1 cellular context compared by ENCODE assay signal in genomic region chr13:104984296-104984818, GRCh38.
TF ChIP-seq lines count a peak whose summit lies in the region.

No MANE protein-coding gene starts in this region.

TF ChIP-seq in GM12878, 131 proteins besides CTCF, POLR2A, EP300 and RAD21 (continued from another document and continues in another):
- TF ChIP-seq, protein P1, sequence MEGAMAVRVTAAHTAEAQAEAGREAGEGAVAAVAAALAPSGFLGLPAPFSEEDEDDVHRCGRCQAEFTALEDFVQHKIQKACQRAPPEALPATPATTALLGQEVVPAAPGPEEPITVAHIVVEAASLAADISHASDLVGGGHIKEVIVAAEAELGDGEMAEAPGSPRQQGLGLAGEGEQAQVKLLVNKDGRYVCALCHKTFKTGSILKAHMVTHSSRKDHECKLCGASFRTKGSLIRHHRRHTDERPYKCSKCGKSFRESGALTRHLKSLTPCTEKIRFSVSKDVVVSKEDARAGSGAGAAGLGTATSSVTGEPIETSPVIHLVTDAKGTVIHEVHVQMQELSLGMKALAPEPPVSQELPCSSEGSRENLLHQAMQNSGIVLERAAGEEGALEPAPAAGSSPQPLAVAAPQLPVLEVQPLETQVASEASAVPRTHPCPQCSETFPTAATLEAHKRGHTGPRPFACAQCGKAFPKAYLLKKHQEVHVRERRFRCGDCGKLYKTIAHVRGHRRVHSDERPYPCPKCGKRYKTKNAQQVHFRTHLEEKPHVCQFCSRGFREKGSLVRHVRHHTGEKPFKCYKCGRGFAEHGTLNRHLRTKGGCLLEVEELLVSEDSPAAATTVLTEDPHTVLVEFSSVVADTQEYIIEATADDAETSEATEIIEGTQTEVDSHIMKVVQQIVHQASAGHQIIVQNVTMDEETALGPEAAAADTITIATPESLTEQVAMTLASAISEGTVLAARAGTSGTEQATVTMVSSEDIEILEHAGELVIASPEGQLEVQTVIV (IDR thresholded peaks at IDR 0.05; ENCODE audit: borderline replicate concordance, partially characterized antibody), result no peak
- peak; percentile 76; the same call in 1 of the 2 replicates for TF ChIP-seq CBFB (IDR thresholded peaks at IDR 0.05; ENCODE audit: low read depth)
- TF ChIP-seq TBL1XR1 (IDR thresholded peaks at IDR 0.05; ENCODE audit: low read depth, low read length), result peak; percentile 69; the same call in 1 of the 2 replicates
- peak; percentile 7; the same call in 1 of the 2 replicates for TF ChIP-seq ZNF24 (IDR thresholded peaks at IDR 0.05)
- no peak for TF ChIP-seq RELA (IDR thresholded peaks at IDR 0.05; ENCODE audit: borderline replicate concordance, partially characterized antibody)
- no peak for TF ChIP-seq CHD4 (IDR thresholded peaks at IDR 0.05)
- TF ChIP-seq GATAD2B (conservative IDR thresholded peaks at IDR 0.05; ENCODE audit: low read depth), result no peak
- TF ChIP-seq ASH2L (IDR thresholded peaks at IDR 0.05; ENCODE audit: borderline replicate concordance, low read depth), result no peak
- peak; percentile 93 for TF ChIP-seq EED (IDR thresholded peaks at IDR 0.05; ENCODE audit: low read depth)
- TF ChIP-seq NRF1 (conservative IDR thresholded peaks at IDR 0.05; ENCODE audit: low read depth, low read length), result no peak
- peak; percentile 90 for TF ChIP-seq FOXM1 (IDR thresholded peaks at IDR 0.05; ENCODE audit: low read depth, low read length)
- TF ChIP-seq FOXK2 (IDR thresholded peaks at IDR 0.05), result no peak
- no peak for TF ChIP-seq ZNF274 (IDR thresholded peaks at IDR 0.05; ENCODE audit: insufficient read depth, insufficient read length)
- TF ChIP-seq STAT1 (conservative IDR thresholded peaks at IDR 0.05), result no peak
- no peak for TF ChIP-seq ZZZ3 (IDR thresholded peaks at IDR 0.05; ENCODE audit: control insufficient read depth, insufficient read length, low read depth)
- no peak for TF ChIP-seq TAF1 (IDR thresholded peaks at IDR 0.05; ENCODE audit: borderline replicate concordance, low read depth, low read length)
- TF ChIP-seq CREB1 (IDR thresholded peaks at IDR 0.05; ENCODE audit: low read depth), result peak; percentile 53
- TF ChIP-seq CEBPZ (IDR thresholded peaks at IDR 0.05; ENCODE audit: low read depth, low read length), result no peak
- TF ChIP-seq E2F8 (IDR thresholded peaks at IDR 0.05; ENCODE audit: low read depth, partially characterized antibody), result no peak
- no peak for TF ChIP-seq CHD2 (IDR thresholded peaks at IDR 0.05; ENCODE audit: borderline replicate concordance, low read depth, low read length)
- TF ChIP-seq RAD51 (IDR thresholded peaks at IDR 0.05), result no peak
- no peak for TF ChIP-seq DPF2 (IDR thresholded peaks at IDR 0.05)
- TF ChIP-seq JUNB (IDR thresholded peaks at IDR 0.05), result peak; percentile 16; the same call in 1 of the 2 replicates
- TF ChIP-seq SP1 (IDR thresholded peaks at IDR 0.05; ENCODE audit: low read depth, low read length), result no peak
- TF ChIP-seq, protein P2, sequence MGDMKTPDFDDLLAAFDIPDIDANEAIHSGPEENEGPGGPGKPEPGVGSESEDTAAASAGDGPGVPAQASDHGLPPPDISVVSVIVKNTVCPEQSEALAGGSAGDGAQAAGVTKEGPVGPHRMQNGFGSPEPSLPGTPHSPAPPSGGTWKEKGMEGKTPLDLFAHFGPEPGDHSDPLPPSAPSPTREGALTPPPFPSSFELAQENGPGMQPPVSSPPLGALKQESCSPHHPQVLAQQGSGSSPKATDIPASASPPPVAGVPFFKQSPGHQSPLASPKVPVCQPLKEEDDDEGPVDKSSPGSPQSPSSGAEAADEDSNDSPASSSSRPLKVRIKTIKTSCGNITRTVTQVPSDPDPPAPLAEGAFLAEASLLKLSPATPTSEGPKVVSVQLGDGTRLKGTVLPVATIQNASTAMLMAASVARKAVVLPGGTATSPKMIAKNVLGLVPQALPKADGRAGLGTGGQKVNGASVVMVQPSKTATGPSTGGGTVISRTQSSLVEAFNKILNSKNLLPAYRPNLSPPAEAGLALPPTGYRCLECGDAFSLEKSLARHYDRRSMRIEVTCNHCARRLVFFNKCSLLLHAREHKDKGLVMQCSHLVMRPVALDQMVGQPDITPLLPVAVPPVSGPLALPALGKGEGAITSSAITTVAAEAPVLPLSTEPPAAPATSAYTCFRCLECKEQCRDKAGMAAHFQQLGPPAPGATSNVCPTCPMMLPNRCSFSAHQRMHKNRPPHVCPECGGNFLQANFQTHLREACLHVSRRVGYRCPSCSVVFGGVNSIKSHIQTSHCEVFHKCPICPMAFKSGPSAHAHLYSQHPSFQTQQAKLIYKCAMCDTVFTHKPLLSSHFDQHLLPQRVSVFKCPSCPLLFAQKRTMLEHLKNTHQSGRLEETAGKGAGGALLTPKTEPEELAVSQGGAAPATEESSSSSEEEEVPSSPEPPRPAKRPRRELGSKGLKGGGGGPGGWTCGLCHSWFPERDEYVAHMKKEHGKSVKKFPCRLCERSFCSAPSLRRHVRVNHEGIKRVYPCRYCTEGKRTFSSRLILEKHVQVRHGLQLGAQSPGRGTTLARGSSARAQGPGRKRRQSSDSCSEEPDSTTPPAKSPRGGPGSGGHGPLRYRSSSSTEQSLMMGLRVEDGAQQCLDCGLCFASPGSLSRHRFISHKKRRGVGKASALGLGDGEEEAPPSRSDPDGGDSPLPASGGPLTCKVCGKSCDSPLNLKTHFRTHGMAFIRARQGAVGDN (IDR thresholded peaks at IDR 0.05), result no peak
- peak; percentile 86 to 89 for TF ChIP-seq IKZF2 (IDR thresholded peaks at IDR 0.05)
- peak; percentile 94 for TF ChIP-seq SMAD1 (IDR thresholded peaks at IDR 0.05; ENCODE audit: low read depth, partially characterized antibody)
- TF ChIP-seq SMC3 (IDR thresholded peaks at IDR 0.05; ENCODE audit: borderline replicate concordance, low read length), result no peak
- TF ChIP-seq, protein P3, sequence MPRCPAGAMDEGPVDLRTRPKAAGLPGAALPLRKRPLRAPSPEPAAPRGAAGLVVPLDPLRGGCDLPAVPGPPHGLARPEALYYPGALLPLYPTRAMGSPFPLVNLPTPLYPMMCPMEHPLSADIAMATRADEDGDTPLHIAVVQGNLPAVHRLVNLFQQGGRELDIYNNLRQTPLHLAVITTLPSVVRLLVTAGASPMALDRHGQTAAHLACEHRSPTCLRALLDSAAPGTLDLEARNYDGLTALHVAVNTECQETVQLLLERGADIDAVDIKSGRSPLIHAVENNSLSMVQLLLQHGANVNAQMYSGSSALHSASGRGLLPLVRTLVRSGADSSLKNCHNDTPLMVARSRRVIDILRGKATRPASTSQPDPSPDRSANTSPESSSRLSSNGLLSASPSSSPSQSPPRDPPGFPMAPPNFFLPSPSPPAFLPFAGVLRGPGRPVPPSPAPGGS (IDR thresholded peaks at IDR 0.05; ENCODE audit: borderline replicate concordance, insufficient read depth, low read depth, low read length, poor library complexity, severe bottlenecking), result peak; percentile 58
- TF ChIP-seq RFX5 (IDR thresholded peaks at IDR 0.05; ENCODE audit: low read depth, low read length), result no peak
- TF ChIP-seq MTA2 (IDR thresholded peaks at IDR 0.05; ENCODE audit: low read depth), result peak; percentile 53; the same call in 1 of the 2 replicates
- TF ChIP-seq MTA3 (IDR thresholded peaks at IDR 0.05; ENCODE audit: borderline replicate concordance, low read length), result peak; percentile 92
- no peak for TF ChIP-seq IRF3 (IDR thresholded peaks at IDR 0.05)
- TF ChIP-seq, protein P4, sequence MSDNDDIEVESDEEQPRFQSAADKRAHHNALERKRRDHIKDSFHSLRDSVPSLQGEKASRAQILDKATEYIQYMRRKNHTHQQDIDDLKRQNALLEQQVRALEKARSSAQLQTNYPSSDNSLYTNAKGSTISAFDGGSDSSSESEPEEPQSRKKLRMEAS (IDR thresholded peaks at IDR 0.05; ENCODE audit: low read depth, low read length), result no peak
- TF ChIP-seq E2F4 (IDR thresholded peaks at IDR 0.05; ENCODE audit: low read depth, low read length), result no peak
- TF ChIP-seq IRF4 (IDR thresholded peaks at IDR 0.05; ENCODE audit: low read depth, low read length), result 0 out of 2 replicates have a peak, but pooled peaks have one; percentile 10
- TF ChIP-seq MEF2B (IDR thresholded peaks at IDR 0.05; ENCODE audit: partially characterized antibody, poor library complexity, severe bottlenecking), result peak; percentile 76
- TF ChIP-seq PBX3 (IDR thresholded peaks at IDR 0.05; ENCODE audit: insufficient replicate concordance, low read depth, low read length), result no peak
- TF ChIP-seq BRCA1 (IDR thresholded peaks at IDR 0.05; ENCODE audit: low read depth, low read length), result no peak
- TF ChIP-seq NFYA (IDR thresholded peaks at IDR 0.05; ENCODE audit: borderline replicate concordance, low read depth, low read length), result no peak
- TF ChIP-seq BHLHE40 (IDR thresholded peaks at IDR 0.05; ENCODE audit: borderline replicate concordance in 1 of 2, low read depth in 2 of 2, low read length in 1 of 2), result peak; percentile 21 to 23; a peak in 1 of 4 replicates
- TF ChIP-seq, protein P5, sequence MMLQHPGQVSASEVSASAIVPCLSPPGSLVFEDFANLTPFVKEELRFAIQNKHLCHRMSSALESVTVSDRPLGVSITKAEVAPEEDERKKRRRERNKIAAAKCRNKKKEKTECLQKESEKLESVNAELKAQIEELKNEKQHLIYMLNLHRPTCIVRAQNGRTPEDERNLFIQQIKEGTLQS (IDR thresholded peaks at IDR 0.05; ENCODE audit: borderline replicate concordance, extremely low read depth, low read depth, low read length), result no peak
- TF ChIP-seq YBX1 (IDR thresholded peaks at IDR 0.05), result no peak
